1 cellular context compared by ENCODE assay signal in the genomic region with DNA sequence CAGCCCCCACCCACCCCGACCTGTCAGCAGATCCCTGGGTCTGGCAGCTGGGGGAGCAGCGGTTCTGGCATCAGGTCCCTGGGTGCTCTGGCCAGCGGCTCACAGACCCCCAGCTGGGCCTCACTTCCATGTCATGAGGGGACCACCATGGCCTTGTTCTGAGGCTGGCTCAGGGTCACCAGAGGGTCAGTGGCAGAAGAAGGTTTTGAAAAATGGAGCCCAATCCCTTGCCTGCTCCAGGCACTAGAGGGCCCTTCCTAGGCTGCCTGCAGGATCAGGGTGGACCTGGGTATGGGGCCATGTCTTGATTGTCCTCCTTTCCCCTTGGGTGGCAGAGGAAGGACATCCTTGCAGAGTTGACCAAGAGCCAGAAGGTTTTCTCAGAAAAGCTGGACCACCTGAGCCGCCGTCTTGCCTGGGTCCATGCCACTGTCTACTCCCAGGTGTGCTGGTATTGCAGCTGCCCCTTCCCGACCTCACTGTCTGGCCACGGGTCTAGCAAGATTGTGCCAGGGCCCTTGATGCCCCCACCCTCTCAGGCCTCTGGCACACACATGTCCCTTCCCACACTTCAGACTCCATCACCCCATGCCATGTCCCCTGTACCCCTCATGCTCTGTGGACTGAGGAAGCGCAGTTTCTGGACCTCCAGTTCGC.
TF ChIP-seq lines count a peak whose summit lies in the region.

No MANE protein-coding gene starts in this region.

TF ChIP-seq in HepG2, 621 proteins besides CTCF, POLR2A, EP300 and RAD21:
- TF ChIP-seq ZMYM4 (CRISPR knock-in tag; IDR thresholded peaks at IDR 0.05): no peak
- TF ChIP-seq RBFOX2 (IDR thresholded peaks at IDR 0.05; ENCODE audit: low read depth, low read length): 0 out of 2 replicates have a peak, but pooled peaks have one; percentile 19
- no peak for TF ChIP-seq KDM1A (CRISPR knock-in tag; IDR thresholded peaks at IDR 0.05)
- TF ChIP-seq, protein P1, sequence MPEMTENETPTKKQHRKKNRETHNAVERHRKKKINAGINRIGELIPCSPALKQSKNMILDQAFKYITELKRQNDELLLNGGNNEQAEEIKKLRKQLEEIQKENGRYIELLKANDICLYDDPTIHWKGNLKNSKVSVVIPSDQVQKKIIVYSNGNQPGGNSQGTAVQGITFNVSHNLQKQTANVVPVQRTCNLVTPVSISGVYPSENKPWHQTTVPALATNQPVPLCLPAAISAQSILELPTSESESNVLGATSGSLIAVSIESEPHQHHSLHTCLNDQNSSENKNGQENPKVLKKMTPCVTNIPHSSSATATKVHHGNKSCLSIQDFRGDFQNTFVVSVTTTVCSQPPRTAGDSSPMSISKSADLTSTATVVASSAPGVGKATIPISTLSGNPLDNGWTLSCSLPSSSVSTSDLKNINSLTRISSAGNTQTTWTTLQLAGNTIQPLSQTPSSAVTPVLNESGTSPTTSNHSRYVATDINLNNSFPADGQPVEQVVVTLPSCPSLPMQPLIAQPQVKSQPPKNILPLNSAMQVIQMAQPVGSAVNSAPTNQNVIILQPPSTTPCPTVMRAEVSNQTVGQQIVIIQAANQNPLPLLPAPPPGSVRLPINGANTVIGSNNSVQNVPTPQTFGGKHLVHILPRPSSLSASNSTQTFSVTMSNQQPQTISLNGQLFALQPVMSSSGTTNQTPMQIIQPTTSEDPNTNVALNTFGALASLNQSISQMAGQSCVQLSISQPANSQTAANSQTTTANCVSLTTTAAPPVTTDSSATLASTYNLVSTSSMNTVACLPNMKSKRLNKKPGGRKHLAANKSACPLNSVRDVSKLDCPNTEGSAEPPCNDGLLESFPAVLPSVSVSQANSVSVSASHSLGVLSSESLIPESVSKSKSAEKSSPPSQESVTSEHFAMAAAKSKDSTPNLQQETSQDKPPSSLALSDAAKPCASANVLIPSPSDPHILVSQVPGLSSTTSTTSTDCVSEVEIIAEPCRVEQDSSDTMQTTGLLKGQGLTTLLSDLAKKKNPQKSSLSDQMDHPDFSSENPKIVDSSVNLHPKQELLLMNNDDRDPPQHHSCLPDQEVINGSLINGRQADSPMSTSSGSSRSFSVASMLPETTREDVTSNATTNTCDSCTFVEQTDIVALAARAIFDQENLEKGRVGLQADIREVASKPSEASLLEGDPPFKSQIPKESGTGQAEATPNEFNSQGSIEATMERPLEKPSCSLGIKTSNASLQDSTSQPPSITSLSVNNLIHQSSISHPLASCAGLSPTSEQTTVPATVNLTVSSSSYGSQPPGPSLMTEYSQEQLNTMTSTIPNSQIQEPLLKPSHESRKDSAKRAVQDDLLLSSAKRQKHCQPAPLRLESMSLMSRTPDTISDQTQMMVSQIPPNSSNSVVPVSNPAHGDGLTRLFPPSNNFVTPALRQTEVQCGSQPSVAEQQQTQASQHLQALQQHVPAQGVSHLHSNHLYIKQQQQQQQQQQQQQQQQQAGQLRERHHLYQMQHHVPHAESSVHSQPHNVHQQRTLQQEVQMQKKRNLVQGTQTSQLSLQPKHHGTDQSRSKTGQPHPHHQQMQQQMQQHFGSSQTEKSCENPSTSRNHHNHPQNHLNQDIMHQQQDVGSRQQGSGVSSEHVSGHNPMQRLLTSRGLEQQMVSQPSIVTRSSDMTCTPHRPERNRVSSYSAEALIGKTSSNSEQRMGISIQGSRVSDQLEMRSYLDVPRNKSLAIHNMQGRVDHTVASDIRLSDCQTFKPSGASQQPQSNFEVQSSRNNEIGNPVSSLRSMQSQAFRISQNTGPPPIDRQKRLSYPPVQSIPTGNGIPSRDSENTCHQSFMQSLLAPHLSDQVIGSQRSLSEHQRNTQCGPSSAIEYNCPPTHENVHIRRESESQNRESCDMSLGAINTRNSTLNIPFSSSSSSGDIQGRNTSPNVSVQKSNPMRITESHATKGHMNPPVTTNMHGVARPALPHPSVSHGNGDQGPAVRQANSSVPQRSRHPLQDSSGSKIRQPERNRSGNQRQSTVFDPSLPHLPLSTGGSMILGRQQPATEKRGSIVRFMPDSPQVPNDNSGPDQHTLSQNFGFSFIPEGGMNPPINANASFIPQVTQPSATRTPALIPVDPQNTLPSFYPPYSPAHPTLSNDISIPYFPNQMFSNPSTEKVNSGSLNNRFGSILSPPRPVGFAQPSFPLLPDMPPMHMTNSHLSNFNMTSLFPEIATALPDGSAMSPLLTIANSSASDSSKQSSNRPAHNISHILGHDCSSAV (CRISPR knock-in tag; IDR thresholded peaks at IDR 0.05; ENCODE audit: borderline replicate concordance): no peak
